ENCODE assay signal across 20 cellular contexts in the genomic region with DNA sequence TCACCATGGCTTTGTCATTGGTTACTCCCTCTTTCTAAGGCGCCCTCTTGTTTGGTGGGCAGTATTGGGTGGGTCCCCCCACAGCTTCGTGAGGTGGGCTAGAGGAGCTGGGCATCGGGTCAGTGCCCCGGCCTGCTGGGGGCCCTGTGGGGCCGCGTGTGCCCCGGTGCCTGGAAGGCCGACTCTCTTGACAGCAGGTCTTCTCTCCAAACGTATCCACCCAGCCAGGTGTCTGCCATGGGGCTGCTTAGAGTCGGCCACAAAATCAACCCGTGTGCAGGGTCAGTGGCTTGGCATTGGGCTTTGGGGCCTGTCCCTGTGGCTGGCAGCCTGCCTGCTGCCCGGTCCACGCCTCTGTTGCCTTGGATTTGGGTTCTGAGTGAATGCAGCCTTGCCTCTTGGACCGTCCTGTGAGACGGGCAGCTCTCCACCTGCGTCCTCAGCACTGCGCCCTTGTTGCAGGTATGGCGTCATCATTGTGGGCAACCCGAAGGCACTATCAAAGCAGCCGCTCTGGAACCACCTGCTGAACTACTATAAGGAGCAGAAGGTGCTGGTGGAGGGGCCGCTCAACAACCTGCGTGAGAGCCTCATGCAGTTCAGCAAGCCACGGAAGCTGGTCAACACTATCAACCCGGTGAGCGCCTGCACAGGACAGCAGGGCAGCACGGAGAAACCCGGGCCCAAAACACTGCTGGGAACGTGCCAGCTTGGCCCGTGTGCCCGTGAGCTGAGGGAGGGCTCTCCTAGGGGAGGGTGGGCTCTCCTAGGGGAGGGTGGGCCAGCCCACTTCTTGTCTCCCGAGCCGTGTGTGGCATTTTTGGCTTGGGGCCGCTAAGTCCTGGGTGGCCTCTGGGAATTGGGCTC. TPM values are rescaled to one million over a fixed set of nuclear protein-coding genes. Genes with fewer than 3 reads are reported as not detected.
DNase-seq lines count a peak whose midpoint lies in the region; ATAC-seq, FAIRE-seq and TF ChIP-seq lines count a peak whose summit lies in the region.
"Had no signal": no experiment of that assay in that cellular context is flagged by ENCODE, and none has a peak within 500 bp of the region (broad histone marks: within the 10 kb centered on the region; RNA-seq: fewer than 3 reads in every experiment).

No MANE protein-coding gene starts in this region.

- in situ Hi-C loops in K562 (cut with MboI), result loop anchor here (5.0 kb wide), 1 partner anchor 411 kb away; no protein-coding TSS in a partner anchor

- no peak overlapping the region for H2AK5ac ChIP-seq in mesendoderm (ENCODE audit: low read length)

- TF ChIP-seq RAD21 in K562 (CRISPR knock-in tag; conservative IDR thresholded peaks at IDR 0.05 in 1 of 2, IDR thresholded peaks at IDR 0.05 in 1 of 2), result no peak

- H2BK15ac ChIP-seq in mesendoderm (replicated peaks; ENCODE audit: low read depth), result no peak overlapping the region

- WGBS in K562 (ENCODE audit: insufficient coverage, low coverage, missing lambda C conversion rate), result 93% methylated on average over 30 of the region's 33 CpGs
- WGBS in mesendoderm (ENCODE audit: extremely low coverage, insufficient coverage, low lambda C conversion rate), result no CpG with 5 or more reads among the region's 33 CpGs

- H3K4me1 ChIP-seq in BLaER1 (peaks cover 44% of the 10 kb centered on the region), K562 (replicated peaks in 1 of 2; ENCODE audit: control insufficient read depth in 2 of 2, insufficient read depth in 2 of 2, low read length in 2 of 2) (peaks cover 0 to 29% of the 10 kb centered on the region in 2 experiments; a peak in 3 of 5 replicates), mesendoderm (ENCODE audit: control insufficient read depth, low read depth, low read length) (no peaks in the 10 kb centered on the region)
- H3K4me1 ChIP-seq: A549 had no signal

- ATAC-seq in K562 (no peak), GM19035 (IDR thresholded peaks at IDR 0.05; ENCODE audit: unreplicated experiment) (no peak)

- no peaks in the 10 kb centered on the region for H3K79me1 ChIP-seq in mesendoderm (ENCODE audit: low read length)

- CTCF ChIA-PET in K562 (lab: Yijun Ruan, JAX; ENCODE audit: low intra/inter-chr PET ratio), result interaction anchor here (0.5 kb wide), 1 partner anchor 133 kb away, joined by 3 read pairs; no protein-coding TSS in a partner anchor

- no peak for TF ChIP-seq CTCF in K562 (IDR thresholded peaks at IDR 0.05 in 2 of 3, conservative IDR thresholded peaks at IDR 0.05 in 1 of 3; ENCODE audit: insufficient read depth in 2 of 3, low read depth in 1 of 3, low read length in 3 of 3)

- no peak overlapping the region for H3K18ac ChIP-seq in mesendoderm (ENCODE audit: low read length)

- H3K56ac ChIP-seq in mesendoderm (ENCODE audit: low read length), result no peak overlapping the region

- DNase-seq in K562 (ENCODE audit: extremely low read depth in 1 of 4, low spot score in 3 of 4) (no peak), medulla oblongata (ENCODE audit: extremely low spot score) (peak; percentile 24), cardiac septum (ENCODE audit: low spot score) (no peak), OCI-M2 (lab: John Stamatoyannopoulos, UW; ENCODE audit: unreplicated experiment) (no peak), mesendoderm (no peak)
- DNase-seq: AML-193; CD4-positive, alpha-beta memory T cell; DMS153; DMS79 treated with DMSO at 0.1 percent for 48 hours; H9 had no signal

- no peak overlapping the region for H2BK5ac ChIP-seq in mesendoderm (ENCODE audit: low read length)

- no peak overlapping the region for H2AFZ ChIP-seq in K562 (ENCODE audit: low read depth, low read length)

- intact Hi-C loops in K562 (cut with micrococcal nuclease), result no loop called here
- intact Hi-C loops in cardiac septum (cut with DNase I), result no loop called here

- H3K9me1 ChIP-seq in K562 (ENCODE audit: control insufficient read depth, insufficient read depth, low read length), result peaks cover 3% of the 10 kb centered on the region

- H4K5ac ChIP-seq in mesendoderm (ENCODE audit: low read length), result no peak overlapping the region

- no peak for TF ChIP-seq POLR2A in K562 (conservative IDR thresholded peaks at IDR 0.05)

- H3K9me3 ChIP-seq in BLaER1 (no peaks in the 10 kb centered on the region), K562 (replicated peaks; ENCODE audit: control insufficient read depth, insufficient read depth, low read depth, low read length) (no peaks in the 10 kb centered on the region)
- H3K9me3 ChIP-seq: A549 had no signal

- H3K4me2 ChIP-seq in BLaER1 (no peak overlapping the region), K562 (ENCODE audit: insufficient read depth, low read length) (no peak overlapping the region), mesendoderm (ENCODE audit: low read length) (no peak overlapping the region)
- H3K4me2 ChIP-seq: A549 had no signal

- 0 out of 2 replicates have a peak overlapping the region, but pooled peaks have one; percentile 2 for H3K27ac ChIP-seq in BLaER1
- no peak overlapping the region for H3K27ac ChIP-seq in K562 (ENCODE audit: extremely low read depth, low read depth, low read length)
- peak overlapping the region; percentile 19 for H3K27ac ChIP-seq in cingulate gyrus (ENCODE audit: low read depth, low read length)
- H3K27ac ChIP-seq in mesendoderm (ENCODE audit: low read depth, low read length), result no peak overlapping the region
- H3K27ac ChIP-seq: 22Rv1, A549 had no signal

- no peak overlapping the region for H4K8ac ChIP-seq in mesendoderm (ENCODE audit: low read depth, low read length)

- no peak overlapping the region for H3K4ac ChIP-seq in mesendoderm (ENCODE audit: low read depth, low read length)

- no peak for FAIRE-seq in K562 (lab: Jason Lieb, UNC)
- FAIRE-seq: A549, GM12891, H1, HTR-8/SVneo had no signal

- H3K36me3 ChIP-seq in BLaER1 (peaks cover 100% of the 10 kb centered on the region), K562 (ENCODE audit: control insufficient read depth, insufficient read depth, low read length) (peaks cover 98% of the 10 kb centered on the region; the same call in 2 of the 3 replicates), mesendoderm (ENCODE audit: control insufficient read depth, insufficient read depth, low read length) (peaks cover 26% of the 10 kb centered on the region)

- H3K4me3 ChIP-seq in BLaER1 (no peak overlapping the region), K562 (no peak overlapping the region), mesendoderm (ENCODE audit: low read length) (no peak overlapping the region)
- H3K4me3 ChIP-seq: A549 had no signal

- H3K23ac ChIP-seq in mesendoderm (ENCODE audit: low read length), result no peak overlapping the region

- BruUV-seq in K562 (replicated peaks; lab: Mats Ljungman, UMichigan), result no TSS peak

- H3K27me3 ChIP-seq in BLaER1, result no peaks in the 10 kb centered on the region
- H3K27me3 ChIP-seq in K562 (ENCODE audit: control insufficient read depth in 2 of 2, insufficient read depth in 2 of 2, low read length in 2 of 2), result no peaks in the 10 kb centered on the region
- no peaks in the 10 kb centered on the region for H3K27me3 ChIP-seq in mesendoderm (ENCODE audit: insufficient read depth, low read length, poor library complexity)

- POLR2A ChIA-PET in K562 (lab: Yijun Ruan, JAX), result interaction anchor here (0.7 to 1.2 kb wide), 6 partner anchors 9 to 183 kb away, joined by 3 to 7 read pairs (median 3); no protein-coding TSS in a partner anchor

- no peak for TF ChIP-seq EP300 in K562 (IDR thresholded peaks at IDR 0.05; ENCODE audit: low read length)

- peaks cover 80% of the 10 kb centered on the region for H4K20me1 ChIP-seq in BLaER1
- H4K20me1 ChIP-seq in K562 (replicated peaks; ENCODE audit: control insufficient read depth, insufficient read depth, low read length), result no peaks in the 10 kb centered on the region; the same call in 1 of the 2 replicates

- H2BK120ac ChIP-seq in mesendoderm (ENCODE audit: low read depth, low read length), result no peak overlapping the region

- H3K9ac ChIP-seq in BLaER1 (no peak overlapping the region), K562 (ENCODE audit: insufficient read depth in 1 of 2, low read depth in 2 of 2, low read length in 2 of 2) (no peak overlapping the region), mesendoderm (ENCODE audit: low read length) (no peak overlapping the region)

- no peaks in the 10 kb centered on the region for H3K79me2 ChIP-seq in K562 (ENCODE audit: control insufficient read depth, insufficient read depth, low read length)
- no peaks in the 10 kb centered on the region for H3K79me2 ChIP-seq in mesendoderm (ENCODE audit: control insufficient read depth, insufficient read depth, low read length)

RNA-seq across cellular contexts. Expression of gene UPF1, which starts 31.4 kb away (rescaled TPM):
- 164 and 380 TPM in 2 replicates for total RNA-seq in K562 (2011; cell fraction: chromatin; rRNA removed; ENCODE audit: low replicate concordance)
- total RNA-seq in K562 (2011; cell fraction: nucleolus; rRNA removed), result 194 and 199 TPM in 2 replicates
- total RNA-seq in K562 (2011; cell fraction: nucleoplasm; rRNA removed), result 117 and 137 TPM in 2 replicates
- total RNA-seq in K562 (2014; rRNA removed), result 59.6 and 66.0 TPM in 2 replicates
- 24.6 and 27.9 TPM in 2 replicates for total RNA-seq in K562 (2014; rRNA removed; fragmentation: Illumina TruSeq; extraction: Trizol)
- 27.8 and 31.1 TPM in 2 replicates for total RNA-seq in K562 (2015; rRNA removed; fragmentation: Illumina TruSeq; extraction: Trizol)
- total RNA-seq in K562 (2021), result 98.8 and 103 TPM in 2 replicates
- polyA plus RNA-seq in K562 (2011; rRNA removed), result 21.5 and 44.9 TPM in 2 replicates
- polyA plus RNA-seq in K562 (2011; cell fraction: cytosol; rRNA removed), result 21.0 and 30.1 TPM in 2 replicates
- 96.8 and 126 TPM in 2 replicates for polyA plus RNA-seq in K562 (2011; cell fraction: nucleus; rRNA removed)
- polyA plus RNA-seq in K562 (2012), result 49.2 and 51.8 TPM in 2 replicates
- polyA plus RNA-seq in K562 (2014; fragmentation: Illumina TruSeq; extraction: Trizol), result 47.1 and 49.1 TPM in 2 replicates
- polyA plus RNA-seq in K562 (2014; fragmentation: Nextera tagmentation; extraction: Ambion mirVana), result under 1 TPM; 0.34 to 0.71 TPM
- 36.5 and 40.7 TPM in 2 replicates for polyA plus RNA-seq in K562 (2014; rRNA removed)
- 68.3 and 101 TPM in 2 replicates for polyA minus RNA-seq in K562 (2011; rRNA and poly(A)+ RNA removed)
- polyA minus RNA-seq in K562 (2011; cell fraction: cytosol; rRNA and poly(A)+ RNA removed), result 99.1 and 134 TPM in 2 replicates
- polyA minus RNA-seq in K562 (2011; cell fraction: nucleus; rRNA and poly(A)+ RNA removed), result 61.1 and 76.9 TPM in 2 replicates
- 40.2 TPM for total RNA-seq in cardiac septum
- 26.9 TPM for polyA plus RNA-seq in mesendoderm (2013, experiment 1 of 2)
- 25.8 TPM for polyA plus RNA-seq in mesendoderm (2013, experiment 2 of 2)

RNA-seq across cellular contexts. Expression of gene CERS1, which starts 32.7 kb away (rescaled TPM):
- 1.3 and 6.2 TPM in 2 replicates for total RNA-seq in K562 (2011; cell fraction: chromatin; rRNA removed; ENCODE audit: low replicate concordance)
- 4.2 and 5.0 TPM in 2 replicates for total RNA-seq in K562 (2011; cell fraction: nucleolus; rRNA removed)
- total RNA-seq in K562 (2011; cell fraction: nucleoplasm; rRNA removed), result 1.5 and 3.7 TPM in 2 replicates
- total RNA-seq in K562 (2014; rRNA removed), result 0.86 TPM in 2 replicates
- 0.13 and 0.33 TPM in 2 replicates for total RNA-seq in K562 (2014; rRNA removed; fragmentation: Illumina TruSeq; extraction: Trizol)
- total RNA-seq in K562 (2015; rRNA removed; fragmentation: Illumina TruSeq; extraction: Trizol), result 0.43 and 1.4 TPM in 2 replicates
- 1.5 and 1.7 TPM in 2 replicates for total RNA-seq in K562 (2021)
- polyA plus RNA-seq in K562 (2011; rRNA removed), result 1.5 and 3.8 TPM in 2 replicates
- polyA plus RNA-seq in K562 (2011; cell fraction: cytosol; rRNA removed), result 5.5 and 5.7 TPM in 2 replicates
- polyA plus RNA-seq in K562 (2011; cell fraction: nucleus; rRNA removed), result 3.7 and 4.0 TPM in 2 replicates
- polyA plus RNA-seq in K562 (2012), result 0.71 and 0.87 TPM in 2 replicates
- 0.80 and 1.7 TPM in 2 replicates for polyA plus RNA-seq in K562 (2014; fragmentation: Illumina TruSeq; extraction: Trizol)
- polyA plus RNA-seq in K562 (2014; fragmentation: Nextera tagmentation; extraction: Ambion mirVana), result not detected
- polyA plus RNA-seq in K562 (2014; rRNA removed), result 1.1 TPM in 2 replicates
- 1.1 and 2.3 TPM in 2 replicates for polyA minus RNA-seq in K562 (2011; rRNA and poly(A)+ RNA removed)
- 1.2 and 3.5 TPM in 2 replicates for polyA minus RNA-seq in K562 (2011; cell fraction: cytosol; rRNA and poly(A)+ RNA removed)
- 0.40 and 0.78 TPM in 2 replicates for polyA minus RNA-seq in K562 (2011; cell fraction: nucleus; rRNA and poly(A)+ RNA removed)
- total RNA-seq in cardiac septum, result 1.8 TPM
- polyA plus RNA-seq in mesendoderm (2013, experiment 1 of 2), result 6.9 TPM
- 6.7 TPM for polyA plus RNA-seq in mesendoderm (2013, experiment 2 of 2)
- total RNA-seq: CD4-positive, alpha-beta memory T cell had no signal
- polyA plus RNA-seq: CD14-positive monocyte; CD4-positive, alpha-beta memory T cell; IgD-negative memory B cell had no signal

RNA-seq across cellular contexts. Expression of gene COPE, which starts 56.0 kb away (rescaled TPM):
- total RNA-seq in K562 (2011; cell fraction: chromatin; rRNA removed; ENCODE audit: low replicate concordance), result 63.5 and 278 TPM in 2 replicates
- 249 and 252 TPM in 2 replicates for total RNA-seq in K562 (2011; cell fraction: nucleolus; rRNA removed)
- total RNA-seq in K562 (2011; cell fraction: nucleoplasm; rRNA removed), result 127 and 141 TPM in 2 replicates
- total RNA-seq in K562 (2014; rRNA removed) (239 and 305 TPM in 2 replicates), K562 (2014; rRNA removed; fragmentation: Illumina TruSeq; extraction: Trizol) (19.2 and 33.2 TPM in 2 replicates), K562 (2015; rRNA removed; fragmentation: Illumina TruSeq; extraction: Trizol) (130 and 147 TPM in 2 replicates), K562 (2021) (273 and 289 TPM in 2 replicates), cardiac septum (133 TPM)
- polyA plus RNA-seq in K562 (2011; rRNA removed) (159 and 263 TPM in 2 replicates), K562 (2014; fragmentation: Illumina TruSeq; extraction: Trizol) (50.1 and 152 TPM in 2 replicates), K562 (2014; fragmentation: Nextera tagmentation; extraction: Ambion mirVana) (10 to 100 TPM in 1 of 2 experiments, 1 to 10 TPM in 1; 5.8 to 18.3 TPM), K562 (2014; rRNA removed) (230 and 233 TPM in 2 replicates)
- 307 and 533 TPM in 2 replicates for polyA plus RNA-seq in K562 (2011; cell fraction: cytosol; rRNA removed)
- polyA plus RNA-seq in K562 (2011; cell fraction: nucleus; rRNA removed), result 164 and 210 TPM in 2 replicates
- 176 and 372 TPM in 2 replicates for polyA plus RNA-seq in K562 (2012)
- polyA minus RNA-seq in K562 (2011; rRNA and poly(A)+ RNA removed), result 43.6 and 67.0 TPM in 2 replicates
- 103 and 143 TPM in 2 replicates for polyA minus RNA-seq in K562 (2011; cell fraction: cytosol; rRNA and poly(A)+ RNA removed)
- polyA minus RNA-seq in K562 (2011; cell fraction: nucleus; rRNA and poly(A)+ RNA removed), result 49.1 and 66.3 TPM in 2 replicates
- polyA plus RNA-seq in mesendoderm (2013, experiment 1 of 2), result 150 TPM
- polyA plus RNA-seq in mesendoderm (2013, experiment 2 of 2), result 147 TPM

RNA-seq across cellular contexts. Expression of gene DDX49, which starts 56.3 kb away (rescaled TPM):
- 17.3 and 60.1 TPM in 2 replicates for total RNA-seq in K562 (2011; cell fraction: chromatin; rRNA removed; ENCODE audit: low replicate concordance)
- total RNA-seq in K562 (2011; cell fraction: nucleolus; rRNA removed), result 53.9 and 64.9 TPM in 2 replicates
- 23.2 and 29.4 TPM in 2 replicates for total RNA-seq in K562 (2011; cell fraction: nucleoplasm; rRNA removed)
- total RNA-seq in K562 (2014; rRNA removed), result 113 and 149 TPM in 2 replicates
- 26.2 and 45.7 TPM in 2 replicates for total RNA-seq in K562 (2014; rRNA removed; fragmentation: Illumina TruSeq; extraction: Trizol)
- 51.1 and 57.8 TPM in 2 replicates for total RNA-seq in K562 (2015; rRNA removed; fragmentation: Illumina TruSeq; extraction: Trizol)
- total RNA-seq in K562 (2021), result 78.9 and 88.6 TPM in 2 replicates
- 35.6 and 43.2 TPM in 2 replicates for polyA plus RNA-seq in K562 (2011; rRNA removed)
- polyA plus RNA-seq in K562 (2011; cell fraction: cytosol; rRNA removed), result 53.9 and 97.8 TPM in 2 replicates
- polyA plus RNA-seq in K562 (2011; cell fraction: nucleus; rRNA removed), result 37.4 and 64.0 TPM in 2 replicates
- polyA plus RNA-seq in K562 (2012), result 53.0 and 58.9 TPM in 2 replicates
- polyA plus RNA-seq in K562 (2014; fragmentation: Illumina TruSeq; extraction: Trizol), result 33.3 and 53.3 TPM in 2 replicates
- 1 to 10 TPM; 1.1 to 6.3 TPM for polyA plus RNA-seq in K562 (2014; fragmentation: Nextera tagmentation; extraction: Ambion mirVana)
- polyA plus RNA-seq in K562 (2014; rRNA removed), result 61.3 and 65.9 TPM in 2 replicates
- polyA minus RNA-seq in K562 (2011; rRNA and poly(A)+ RNA removed), result 27.6 and 57.1 TPM in 2 replicates
- 34.9 and 39.1 TPM in 2 replicates for polyA minus RNA-seq in K562 (2011; cell fraction: cytosol; rRNA and poly(A)+ RNA removed)
- 23.5 and 26.5 TPM in 2 replicates for polyA minus RNA-seq in K562 (2011; cell fraction: nucleus; rRNA and poly(A)+ RNA removed)
- 22.9 TPM for total RNA-seq in cardiac septum
- polyA plus RNA-seq in mesendoderm (2013, experiment 1 of 2), result 27.4 TPM
- polyA plus RNA-seq in mesendoderm (2013, experiment 2 of 2), result 29.7 TPM

Comparison
In these comparisons a context has a peak if more than half of its experiments do, and no peak if none do; other contexts are left out.
1. H3K27ac ChIP-seq: peak in BLaER1 (single experiment) and cingulate gyrus (single experiment); none in K562 (single experiment) and mesendoderm (single experiment).